Comparison of ENCODE assay signal across 1 cellular context in genomic region chr6:131976545-131977061, GRCh38.
A peak's percentile ranks its signal among the peaks of the same experiment; 100 is the strongest.
TF ChIP-seq lines count a peak whose summit lies in the region.

No MANE protein-coding gene starts in this region.

TF ChIP-seq in HepG2, 621 proteins besides CTCF, POLR2A, EP300 and RAD21 (continued from another document and continues in another):
- TF ChIP-seq TCF12 (IDR thresholded peaks at IDR 0.05): no peak
- TF ChIP-seq TCF12 (CRISPR knock-in tag; IDR thresholded peaks at IDR 0.05): 0 out of 2 replicates have a peak, but pooled peaks have one; percentile 30
- TF ChIP-seq ZBTB7A (CRISPR knock-in tag; IDR thresholded peaks at IDR 0.05): no peak
- TF ChIP-seq, protein P1, sequence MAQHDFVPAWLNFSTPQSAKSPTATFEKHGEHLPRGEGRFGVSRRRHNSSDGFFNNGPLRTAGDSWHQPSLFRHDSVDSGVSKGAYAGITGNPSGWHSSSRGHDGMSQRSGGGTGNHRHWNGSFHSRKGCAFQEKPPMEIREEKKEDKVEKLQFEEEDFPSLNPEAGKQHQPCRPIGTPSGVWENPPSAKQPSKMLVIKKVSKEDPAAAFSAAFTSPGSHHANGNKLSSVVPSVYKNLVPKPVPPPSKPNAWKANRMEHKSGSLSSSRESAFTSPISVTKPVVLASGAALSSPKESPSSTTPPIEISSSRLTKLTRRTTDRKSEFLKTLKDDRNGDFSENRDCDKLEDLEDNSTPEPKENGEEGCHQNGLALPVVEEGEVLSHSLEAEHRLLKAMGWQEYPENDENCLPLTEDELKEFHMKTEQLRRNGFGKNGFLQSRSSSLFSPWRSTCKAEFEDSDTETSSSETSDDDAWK (CRISPR knock-in tag; IDR thresholded peaks at IDR 0.05): no peak
- TF ChIP-seq ZNF282 (IDR thresholded peaks at IDR 0.05; ENCODE audit: partially characterized antibody): no peak
- no peak for TF ChIP-seq BCLAF1 (IDR thresholded peaks at IDR 0.05)
- no peak; the same call in none of the 2 replicates for TF ChIP-seq TCF7 (IDR thresholded peaks at IDR 0.05; ENCODE audit: low read depth)
- TF ChIP-seq PCBP1 (IDR thresholded peaks at IDR 0.05; ENCODE audit: borderline replicate concordance, low read depth, low read length): no peak
- TF ChIP-seq, protein P2, sequence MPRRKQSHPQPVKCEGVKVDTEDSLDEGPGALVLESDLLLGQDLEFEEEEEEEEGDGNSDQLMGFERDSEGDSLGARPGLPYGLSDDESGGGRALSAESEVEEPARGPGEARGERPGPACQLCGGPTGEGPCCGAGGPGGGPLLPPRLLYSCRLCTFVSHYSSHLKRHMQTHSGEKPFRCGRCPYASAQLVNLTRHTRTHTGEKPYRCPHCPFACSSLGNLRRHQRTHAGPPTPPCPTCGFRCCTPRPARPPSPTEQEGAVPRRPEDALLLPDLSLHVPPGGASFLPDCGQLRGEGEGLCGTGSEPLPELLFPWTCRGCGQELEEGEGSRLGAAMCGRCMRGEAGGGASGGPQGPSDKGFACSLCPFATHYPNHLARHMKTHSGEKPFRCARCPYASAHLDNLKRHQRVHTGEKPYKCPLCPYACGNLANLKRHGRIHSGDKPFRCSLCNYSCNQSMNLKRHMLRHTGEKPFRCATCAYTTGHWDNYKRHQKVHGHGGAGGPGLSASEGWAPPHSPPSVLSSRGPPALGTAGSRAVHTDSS (CRISPR knock-in tag; conservative IDR thresholded peaks at IDR 0.05): no peak
- TF ChIP-seq, protein P3, sequence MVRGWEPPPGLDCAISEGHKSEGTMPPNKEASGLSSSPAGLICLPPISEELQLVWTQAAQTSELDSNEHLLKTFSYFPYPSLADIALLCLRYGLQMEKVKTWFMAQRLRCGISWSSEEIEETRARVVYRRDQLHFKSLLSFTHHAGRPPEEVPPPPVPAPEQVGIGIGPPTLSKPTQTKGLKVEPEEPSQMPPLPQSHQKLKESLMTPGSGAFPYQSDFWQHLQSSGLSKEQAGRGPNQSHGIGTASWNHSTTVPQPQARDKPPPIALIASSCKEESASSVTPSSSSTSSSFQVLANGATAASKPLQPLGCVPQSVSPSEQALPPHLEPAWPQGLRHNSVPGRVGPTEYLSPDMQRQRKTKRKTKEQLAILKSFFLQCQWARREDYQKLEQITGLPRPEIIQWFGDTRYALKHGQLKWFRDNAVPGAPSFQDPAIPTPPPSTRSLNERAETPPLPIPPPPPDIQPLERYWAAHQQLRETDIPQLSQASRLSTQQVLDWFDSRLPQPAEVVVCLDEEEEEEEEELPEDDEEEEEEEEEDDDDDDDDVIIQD (CRISPR knock-in tag; IDR thresholded peaks at IDR 0.05; ENCODE audit: low read depth): peak; percentile 91
- no peak for TF ChIP-seq ZBTB40 (IDR thresholded peaks at IDR 0.05)
- TF ChIP-seq ZBTB40 (CRISPR knock-in tag; IDR thresholded peaks at IDR 0.05): no peak
- TF ChIP-seq NAIF1 (CRISPR knock-in tag; IDR thresholded peaks at IDR 0.05; ENCODE audit: borderline replicate concordance): no peak
- TF ChIP-seq HOXA3 (CRISPR knock-in tag; IDR thresholded peaks at IDR 0.05): peak; percentile 75
- TF ChIP-seq ZSCAN12 (CRISPR knock-in tag; IDR thresholded peaks at IDR 0.05): 0 out of 2 replicates have a peak, but pooled peaks have one; percentile 22
- TF ChIP-seq REST (IDR thresholded peaks at IDR 0.05; ENCODE audit: borderline replicate concordance in 1 of 2, low read depth in 1 of 2, low read length in 2 of 2): peak in 1 of 2 experiments; percentile 69; a peak in 1 of 4 replicates
- no peak for TF ChIP-seq JUN (CRISPR knock-in tag; IDR thresholded peaks at IDR 0.05)
- no peak for TF ChIP-seq ZNF44 (CRISPR knock-in tag; IDR thresholded peaks at IDR 0.05)
- TF ChIP-seq PCBP2 (optimal IDR thresholded peaks at IDR 0.05; ENCODE audit: low read depth, low read length, poor library complexity, severe bottlenecking): no peak
- TF ChIP-seq NFKB2 (CRISPR knock-in tag; IDR thresholded peaks at IDR 0.05; ENCODE audit: borderline replicate concordance): no peak
- 0 out of 2 replicates have a peak, but pooled peaks have one; percentile 50 for TF ChIP-seq ARNT2 (CRISPR knock-in tag; IDR thresholded peaks at IDR 0.05; ENCODE audit: low read depth)
- TF ChIP-seq MXD4 (CRISPR knock-in tag; IDR thresholded peaks at IDR 0.05): peak; percentile 55; the same call in 1 of the 2 replicates
- TF ChIP-seq ARHGAP35 (CRISPR knock-in tag; IDR thresholded peaks at IDR 0.05; ENCODE audit: borderline replicate concordance): no peak
- no peak for TF ChIP-seq ZNF577 (CRISPR knock-in tag; IDR thresholded peaks at IDR 0.05; ENCODE audit: borderline replicate concordance, low read depth)
- TF ChIP-seq, protein P4, sequence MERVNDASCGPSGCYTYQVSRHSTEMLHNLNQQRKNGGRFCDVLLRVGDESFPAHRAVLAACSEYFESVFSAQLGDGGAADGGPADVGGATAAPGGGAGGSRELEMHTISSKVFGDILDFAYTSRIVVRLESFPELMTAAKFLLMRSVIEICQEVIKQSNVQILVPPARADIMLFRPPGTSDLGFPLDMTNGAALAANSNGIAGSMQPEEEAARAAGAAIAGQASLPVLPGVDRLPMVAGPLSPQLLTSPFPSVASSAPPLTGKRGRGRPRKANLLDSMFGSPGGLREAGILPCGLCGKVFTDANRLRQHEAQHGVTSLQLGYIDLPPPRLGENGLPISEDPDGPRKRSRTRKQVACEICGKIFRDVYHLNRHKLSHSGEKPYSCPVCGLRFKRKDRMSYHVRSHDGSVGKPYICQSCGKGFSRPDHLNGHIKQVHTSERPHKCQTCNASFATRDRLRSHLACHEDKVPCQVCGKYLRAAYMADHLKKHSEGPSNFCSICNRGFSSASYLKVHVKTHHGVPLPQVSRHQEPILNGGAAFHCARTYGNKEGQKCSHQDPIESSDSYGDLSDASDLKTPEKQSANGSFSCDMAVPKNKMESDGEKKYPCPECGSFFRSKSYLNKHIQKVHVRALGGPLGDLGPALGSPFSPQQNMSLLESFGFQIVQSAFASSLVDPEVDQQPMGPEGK (CRISPR knock-in tag; IDR thresholded peaks at IDR 0.05): peak; percentile 52; the same call in 1 of the 2 replicates
- TF ChIP-seq PLRG1 (conservative IDR thresholded peaks at IDR 0.05): no peak
- TF ChIP-seq CBFB (CRISPR knock-in tag; IDR thresholded peaks at IDR 0.05): no peak; the same call in 1 of the 2 replicates
- TF ChIP-seq TSC22D2 (CRISPR knock-in tag; IDR thresholded peaks at IDR 0.05; ENCODE audit: borderline replicate concordance): no peak
- no peak for TF ChIP-seq ZBTB8A (CRISPR knock-in tag; IDR thresholded peaks at IDR 0.05; ENCODE audit: borderline replicate concordance, low read depth)
- TF ChIP-seq ZSCAN31 (CRISPR knock-in tag; IDR thresholded peaks at IDR 0.05; ENCODE audit: low read depth): 0 out of 2 replicates have a peak, but pooled peaks have one; percentile 35
- TF ChIP-seq, protein P5, sequence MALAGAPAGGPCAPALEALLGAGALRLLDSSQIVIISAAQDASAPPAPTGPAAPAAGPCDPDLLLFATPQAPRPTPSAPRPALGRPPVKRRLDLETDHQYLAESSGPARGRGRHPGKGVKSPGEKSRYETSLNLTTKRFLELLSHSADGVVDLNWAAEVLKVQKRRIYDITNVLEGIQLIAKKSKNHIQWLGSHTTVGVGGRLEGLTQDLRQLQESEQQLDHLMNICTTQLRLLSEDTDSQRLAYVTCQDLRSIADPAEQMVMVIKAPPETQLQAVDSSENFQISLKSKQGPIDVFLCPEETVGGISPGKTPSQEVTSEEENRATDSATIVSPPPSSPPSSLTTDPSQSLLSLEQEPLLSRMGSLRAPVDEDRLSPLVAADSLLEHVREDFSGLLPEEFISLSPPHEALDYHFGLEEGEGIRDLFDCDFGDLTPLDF (CRISPR knock-in tag; IDR thresholded peaks at IDR 0.05): 0 out of 2 replicates have a peak, but pooled peaks have one; percentile 19
- TF ChIP-seq ZNF264 (CRISPR knock-in tag; IDR thresholded peaks at IDR 0.05): peak; percentile 67; the same call in 1 of the 2 replicates
- TF ChIP-seq MAZ (IDR thresholded peaks at IDR 0.05; ENCODE audit: borderline replicate concordance, low read depth, low read length): no peak
- 0 out of 2 replicates have a peak, but pooled peaks have one; percentile 32 for TF ChIP-seq MAZ (CRISPR knock-in tag; IDR thresholded peaks at IDR 0.05; ENCODE audit: low read depth)
